Comparison of ENCODE assay signal across 32 cellular contexts in the genomic region with DNA sequence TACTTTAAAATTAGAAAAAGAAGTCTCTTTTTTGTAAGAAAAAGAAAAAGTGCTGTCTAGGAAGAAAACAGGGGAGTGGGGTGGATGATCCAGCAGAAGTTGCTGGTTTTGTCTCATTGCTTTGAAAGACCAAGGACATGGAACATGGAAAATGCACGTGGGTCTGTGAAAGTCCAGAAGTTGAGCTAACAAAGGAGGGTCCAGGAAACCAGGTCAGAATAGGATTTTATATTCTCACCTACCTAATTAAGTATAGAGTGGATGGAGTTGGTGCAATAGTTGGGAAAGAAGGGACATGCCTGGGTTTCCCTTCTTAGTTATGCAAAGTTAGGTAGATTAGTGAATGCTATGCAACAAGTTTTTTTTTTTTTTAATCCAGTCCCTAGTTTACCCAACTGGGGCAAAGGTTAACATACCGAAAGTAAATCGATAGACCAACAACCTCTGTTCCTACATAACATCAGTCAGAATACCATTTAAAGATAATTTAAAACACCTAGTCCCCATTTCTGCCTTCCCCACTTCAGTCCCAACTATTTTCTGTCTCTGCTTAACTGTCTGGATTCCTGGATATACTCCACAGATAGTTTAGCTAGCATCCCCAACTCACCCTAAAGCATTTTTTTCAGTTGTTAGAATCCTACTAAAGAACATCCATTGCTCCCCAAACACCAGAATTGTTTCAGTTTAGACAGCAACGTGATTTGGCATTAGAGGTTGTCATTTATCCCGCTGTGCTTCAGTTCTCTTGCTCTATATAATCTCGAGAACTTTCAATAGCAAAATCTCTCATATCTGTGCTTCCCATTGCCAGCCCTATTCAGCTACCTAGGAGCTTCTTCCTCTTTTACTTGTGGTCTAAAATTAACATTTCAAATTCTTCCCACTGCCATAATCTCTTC.
"Had no signal": no experiment of that assay in that cellular context is flagged by ENCODE, and none has a peak within 500 bp of the region (broad histone marks: within the 10 kb centered on the region; RNA-seq: fewer than 3 reads in every experiment).

No MANE protein-coding gene starts in this region.

- H3K4me3 Mint-ChIP-seq: activated B cell treated with CpG ODN at 0.5 μM for 24 hours; activated CD8-positive, alpha-beta T cell treated with anti-CD3 and anti-CD28 coated beads for 36 hours; activated T-cell treated with anti-CD3 and anti-CD28 coated beads, Interleukin-2, amount 50 U/mL, for 4 hours; activated T-helper 17 cell treated with anti-CD3 and anti-CD28 coated beads, Interleukin-2, amount 50 U/mL, for 72 hours; central memory CD8-positive, alpha-beta T cell; immature natural killer cell; natural killer cell treated with Interleukin-12 subunit alpha and Interleukin-12 subunit beta and Interleukin-15 and Interleukin-18, amount 100 ng/mL, for 72 hours; stimulated activated memory B cell treated with anti-CD40 and anti-IgM and Interleukin-4, amounts not matched to agents 10 μg/mL and 1 μg/mL and 100 μg/mL, for 72 hours; stimulated activated naive CD8-positive, alpha-beta T cell treated with anti-CD3 and anti-CD28 coated beads, Interleukin-15, amount 100 ng/mL, for 72 hours; type B pancreatic cell had no signal

- DNase-seq: activated B cell treated with CpG ODN at 0.5 μM for 24 hours; activated CD4-positive, alpha-beta T cell treated with anti-CD3 and anti-CD28 coated beads, Interleukin-2, amount 50 U/mL, for 1 hour; activated CD8-positive, alpha-beta T cell treated with anti-CD3 and anti-CD28 coated beads for 36 hours; activated T-cell treated with anti-CD3 and anti-CD28 coated beads, Interleukin-2, amount 50 U/mL, for 4 hours; dermis blood vessel endothelial cell; effector CD4-positive, alpha-beta T cell; foreskin keratinocyte; heart left ventricle; hypothalamus; immature natural killer cell; kidney; left lung; mucosa of descending colon; retina; sigmoid colon; stimulated activated CD4-positive, alpha-beta T cell treated with anti-CD3 and anti-CD28 coated beads, Interleukin-1b, Interleukin-23, amount 100 ng/mL, for 48 hours; stimulated activated CD4-positive, alpha-beta T cell treated with anti-CD3 and anti-CD28 coated beads, Interleukin-4, amount 100 ng/mL, for 4 hours; stimulated activated CD8-positive, alpha-beta memory T cell treated with anti-CD3 and anti-CD28 coated beads, Interleukin-4, amount 100 ng/mL, for 48 hours; stimulated activated naive CD8-positive, alpha-beta T cell treated with anti-CD3 and anti-CD28 coated beads, Interleukin-15, amount 100 ng/mL, for 72 hours; substantia nigra had no signal

- H3K4me3 ChIP-seq: breast epithelium, esophagus muscularis mucosa, heart left ventricle, left lung, lung, mucosa of descending colon, sigmoid colon, smooth muscle cell, vagina had no signal

- H3K4me1 Mint-ChIP-seq: activated B cell treated with CpG ODN at 0.5 μM for 24 hours; activated T-helper 17 cell treated with anti-CD3 and anti-CD28 coated beads, Interleukin-2, amount 50 U/mL, for 72 hours; central memory CD8-positive, alpha-beta T cell; immature natural killer cell; stimulated activated memory B cell treated with anti-CD40 and anti-IgM and Interleukin-4, amounts not matched to agents 10 μg/mL and 1 μg/mL and 100 μg/mL, for 72 hours had no signal

- H3K4me2 ChIP-seq: smooth muscle cell had no signal

- H3K27me3 ChIP-seq: breast epithelium, esophagus muscularis mucosa, foreskin keratinocyte, heart left ventricle, left lung, neutrophil, sigmoid colon, vagina had no signal

- ATAC-seq: activated CD8-positive, alpha-beta T cell treated with anti-CD3 and anti-CD28 coated beads for 36 hours; activated naive CD4-positive, alpha-beta T cell treated with anti-CD3 and anti-CD28 coated beads, Interleukin-2, amount 50 U/mL, for 72 hours; activated T-cell treated with anti-CD3 and anti-CD28 coated beads, Interleukin-2, amount 50 U/mL, for 4 hours; activated T-helper 17 cell treated with anti-CD3 and anti-CD28 coated beads, Interleukin-2, amount 50 U/mL, for 72 hours; foreskin keratinocyte; heart left ventricle; left lung; mucosa of descending colon; natural killer cell treated with Interleukin-12 subunit alpha and Interleukin-12 subunit beta and Interleukin-15 and Interleukin-18, amount 100 ng/mL, for 72 hours; stimulated activated memory B cell treated with anti-CD40 and anti-IgM and Interleukin-4, amounts not matched to agents 10 μg/mL and 1 μg/mL and 100 μg/mL, for 72 hours; stimulated activated naive CD8-positive, alpha-beta T cell treated with anti-CD3 and anti-CD28 coated beads, Interleukin-15, amount 100 ng/mL, for 72 hours had no signal

- H3K27ac Mint-ChIP-seq: activated B cell treated with CpG ODN at 0.5 μM for 24 hours; activated CD8-positive, alpha-beta T cell treated with anti-CD3 and anti-CD28 coated beads for 36 hours; activated naive CD4-positive, alpha-beta T cell treated with anti-CD3 and anti-CD28 coated beads, Interleukin-2, amount 50 U/mL, for 72 hours; activated T-helper 17 cell treated with anti-CD3 and anti-CD28 coated beads, Interleukin-2, amount 50 U/mL, for 72 hours; immature natural killer cell; natural killer cell treated with Interleukin-12 subunit alpha and Interleukin-12 subunit beta and Interleukin-15 and Interleukin-18, amount 100 ng/mL, for 72 hours; stimulated activated memory B cell treated with anti-CD40 and anti-IgM and Interleukin-4, amounts not matched to agents 10 μg/mL and 1 μg/mL and 100 μg/mL, for 72 hours; stimulated activated naive CD8-positive, alpha-beta T cell treated with anti-CD3 and anti-CD28 coated beads, Interleukin-15, amount 100 ng/mL, for 72 hours; type B pancreatic cell had no signal

- H3K27me3 Mint-ChIP-seq: activated B cell treated with CpG ODN at 0.5 μM for 24 hours; activated CD8-positive, alpha-beta T cell treated with anti-CD3 and anti-CD28 coated beads for 36 hours; natural killer cell treated with Interleukin-12 subunit alpha and Interleukin-12 subunit beta and Interleukin-15 and Interleukin-18, amount 100 ng/mL, for 72 hours; stimulated activated memory B cell treated with anti-CD40 and anti-IgM and Interleukin-4, amounts not matched to agents 10 μg/mL and 1 μg/mL and 100 μg/mL, for 72 hours; stimulated activated naive CD8-positive, alpha-beta T cell treated with anti-CD3 and anti-CD28 coated beads, Interleukin-15, amount 100 ng/mL, for 72 hours; type B pancreatic cell had no signal

- H3K36me3 Mint-ChIP-seq: activated naive CD4-positive, alpha-beta T cell treated with anti-CD3 and anti-CD28 coated beads, Interleukin-2, amount 50 U/mL, for 72 hours; immature natural killer cell; natural killer cell treated with Interleukin-12 subunit alpha and Interleukin-12 subunit beta and Interleukin-15 and Interleukin-18, amount 100 ng/mL, for 72 hours; stimulated activated memory B cell treated with anti-CD40 and anti-IgM and Interleukin-4, amounts not matched to agents 10 μg/mL and 1 μg/mL and 100 μg/mL, for 72 hours; type B pancreatic cell had no signal

- H3K9me3 Mint-ChIP-seq: activated B cell treated with CpG ODN at 0.5 μM for 24 hours; activated T-cell treated with anti-CD3 and anti-CD28 coated beads, Interleukin-2, amount 50 U/mL, for 4 hours; central memory CD8-positive, alpha-beta T cell; stimulated activated naive CD8-positive, alpha-beta T cell treated with anti-CD3 and anti-CD28 coated beads, Interleukin-15, amount 100 ng/mL, for 72 hours; type B pancreatic cell had no signal

- H3K4me1 ChIP-seq: breast epithelium, esophagus muscularis mucosa, foreskin keratinocyte, heart left ventricle, left lung, sigmoid colon, vagina had no signal

- H3K36me3 ChIP-seq: breast epithelium, esophagus muscularis mucosa, heart left ventricle, left lung, neutrophil, sigmoid colon, vagina had no signal

- H3K27ac ChIP-seq: breast epithelium, esophagus muscularis mucosa, foreskin keratinocyte, heart left ventricle, left lung, neutrophil, sigmoid colon, vagina had no signal
